3 cellular contexts compared by ENCODE assay signal in genomic region chr1:8197493-8198282, GRCh38.
A peak's percentile ranks its signal among the peaks of the same experiment; 100 is the strongest.
TF ChIP-seq lines count a peak whose summit lies in the region.

No MANE protein-coding gene starts in this region.

TF ChIP-seq in HEK293, 187 proteins besides CTCF, POLR2A, EP300 and RAD21 (continued from another document and continues in another):
- TF ChIP-seq, protein P1, sequence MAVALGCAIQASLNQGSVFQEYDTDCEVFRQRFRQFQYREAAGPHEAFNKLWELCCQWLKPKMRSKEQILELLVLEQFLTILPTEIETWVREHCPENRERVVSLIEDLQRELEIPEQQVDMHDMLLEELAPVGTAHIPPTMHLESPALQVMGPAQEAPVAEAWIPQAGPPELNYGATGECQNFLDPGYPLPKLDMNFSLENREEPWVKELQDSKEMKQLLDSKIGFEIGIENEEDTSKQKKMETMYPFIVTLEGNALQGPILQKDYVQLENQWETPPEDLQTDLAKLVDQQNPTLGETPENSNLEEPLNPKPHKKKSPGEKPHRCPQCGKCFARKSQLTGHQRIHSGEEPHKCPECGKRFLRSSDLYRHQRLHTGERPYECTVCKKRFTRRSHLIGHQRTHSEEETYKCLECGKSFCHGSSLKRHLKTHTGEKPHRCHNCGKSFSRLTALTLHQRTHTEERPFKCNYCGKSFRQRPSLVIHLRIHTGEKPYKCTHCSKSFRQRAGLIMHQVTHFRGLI (tag by site-specific recombination; IDR thresholded peaks at IDR 0.05) = no peak
- TF ChIP-seq ZNF140 (tag by site-specific recombination; IDR thresholded peaks at IDR 0.05) (no peak), ZNF585B (tag by site-specific recombination; IDR thresholded peaks at IDR 0.05) (no peak), ZBTB6 (tag by site-specific recombination; IDR thresholded peaks at IDR 0.05) (no peak), ZNF211 (tag by site-specific recombination; IDR thresholded peaks at IDR 0.05; ENCODE audit: low read depth) (no peak), ZNF488 (tag by site-specific recombination; IDR thresholded peaks at IDR 0.05) (no peak), HOXA7 (CRISPR knock-in tag; IDR thresholded peaks at IDR 0.05; ENCODE audit: borderline replicate concordance) (no peak), ZSCAN23 (tag by site-specific recombination; IDR thresholded peaks at IDR 0.05) (peak; percentile 73; the same call in 1 of the 2 replicates), ZNF19 (tag by site-specific recombination; IDR thresholded peaks at IDR 0.05; ENCODE audit: low read depth) (no peak), ZNF132 (tag by site-specific recombination; IDR thresholded peaks at IDR 0.05; ENCODE audit: borderline replicate concordance) (no peak), ZNF747 (tag by site-specific recombination; IDR thresholded peaks at IDR 0.05) (no peak), ZNF350 (tag by site-specific recombination; IDR thresholded peaks at IDR 0.05) (no peak), ZNF626 (tag by site-specific recombination; IDR thresholded peaks at IDR 0.05) (no peak), ZNF202 (tag by site-specific recombination; IDR thresholded peaks at IDR 0.05; ENCODE audit: borderline replicate concordance) (no peak), ZBTB7A (tag by site-specific recombination; IDR thresholded peaks at IDR 0.05; ENCODE audit: low read depth) (no peak), ZNF677 (tag by site-specific recombination; IDR thresholded peaks at IDR 0.05) (no peak), ZNF629 (tag by site-specific recombination; IDR thresholded peaks at IDR 0.05) (peak; percentile 61)
- TF ChIP-seq, protein P2, sequence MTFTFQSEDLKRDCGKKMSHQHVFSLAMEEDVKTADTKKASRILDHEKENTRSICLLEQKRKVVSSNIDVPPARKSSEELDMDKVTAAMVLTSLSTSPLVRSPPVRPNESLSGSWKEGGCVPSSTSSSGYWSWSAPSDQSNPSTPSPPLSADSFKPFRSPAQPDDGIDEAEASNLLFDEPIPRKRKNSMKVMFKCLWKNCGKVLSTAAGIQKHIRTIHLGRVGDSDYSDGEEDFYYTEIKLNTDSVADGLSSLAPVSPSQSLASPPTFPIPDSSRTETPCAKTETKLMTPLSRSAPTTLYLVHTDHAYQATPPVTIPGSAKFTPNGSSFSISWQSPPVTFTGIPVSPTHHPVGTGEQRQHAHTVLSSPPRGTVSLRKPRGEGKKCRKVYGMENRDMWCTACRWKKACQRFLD (tag by site-specific recombination; IDR thresholded peaks at IDR 0.05) = no peak

TF ChIP-seq in K562, 482 proteins besides CTCF, POLR2A, EP300 and RAD21 (continued from another document and continues in another):
- TF ChIP-seq ATF3 (IDR thresholded peaks at IDR 0.05) (peak; percentile 99), ATF3 (CRISPR knock-in tag; conservative IDR thresholded peaks at IDR 0.05) (no peak), CUX1 (CRISPR knock-in tag; IDR thresholded peaks at IDR 0.05) (0 out of 2 replicates have a peak, but pooled peaks have one; percentile 27), CBFA2T3 (IDR thresholded peaks at IDR 0.05) (peak; percentile 99), HNRNPK (IDR thresholded peaks at IDR 0.05; ENCODE audit: low read depth, low read length, poor library complexity, severe bottlenecking) (no peak), ZEB2 (IDR thresholded peaks at IDR 0.05) (peak; percentile 100), TAF9B (IDR thresholded peaks at IDR 0.05; ENCODE audit: partially characterized antibody) (no peak), SMARCA4 (IDR thresholded peaks at IDR 0.05) (peak; percentile 99), BDP1 (IDR thresholded peaks at IDR 0.05; ENCODE audit: insufficient read depth, insufficient read length) (no peak), SRSF1 (IDR thresholded peaks at IDR 0.05; ENCODE audit: low read depth, low read length) (no peak), ZNF165 (CRISPR knock-in tag; IDR thresholded peaks at IDR 0.05; ENCODE audit: borderline replicate concordance) (no peak), CHD2 (IDR thresholded peaks at IDR 0.05; ENCODE audit: low read depth, low read length) (no peak)
- TF ChIP-seq, protein P3, sequence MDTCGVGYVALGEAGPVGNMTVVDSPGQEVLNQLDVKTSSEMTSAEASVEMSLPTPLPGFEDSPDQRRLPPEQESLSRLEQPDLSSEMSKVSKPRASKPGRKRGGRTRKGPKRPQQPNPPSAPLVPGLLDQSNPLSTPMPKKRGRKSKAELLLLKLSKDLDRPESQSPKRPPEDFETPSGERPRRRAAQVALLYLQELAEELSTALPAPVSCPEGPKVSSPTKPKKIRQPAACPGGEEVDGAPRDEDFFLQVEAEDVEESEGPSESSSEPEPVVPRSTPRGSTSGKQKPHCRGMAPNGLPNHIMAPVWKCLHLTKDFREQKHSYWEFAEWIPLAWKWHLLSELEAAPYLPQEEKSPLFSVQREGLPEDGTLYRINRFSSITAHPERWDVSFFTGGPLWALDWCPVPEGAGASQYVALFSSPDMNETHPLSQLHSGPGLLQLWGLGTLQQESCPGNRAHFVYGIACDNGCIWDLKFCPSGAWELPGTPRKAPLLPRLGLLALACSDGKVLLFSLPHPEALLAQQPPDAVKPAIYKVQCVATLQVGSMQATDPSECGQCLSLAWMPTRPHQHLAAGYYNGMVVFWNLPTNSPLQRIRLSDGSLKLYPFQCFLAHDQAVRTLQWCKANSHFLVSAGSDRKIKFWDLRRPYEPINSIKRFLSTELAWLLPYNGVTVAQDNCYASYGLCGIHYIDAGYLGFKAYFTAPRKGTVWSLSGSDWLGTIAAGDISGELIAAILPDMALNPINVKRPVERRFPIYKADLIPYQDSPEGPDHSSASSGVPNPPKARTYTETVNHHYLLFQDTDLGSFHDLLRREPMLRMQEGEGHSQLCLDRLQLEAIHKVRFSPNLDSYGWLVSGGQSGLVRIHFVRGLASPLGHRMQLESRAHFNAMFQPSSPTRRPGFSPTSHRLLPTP (IDR thresholded peaks at IDR 0.05; ENCODE audit: borderline replicate concordance, extremely low read depth, insufficient read length) = no peak

TF ChIP-seq in HepG2, 621 proteins besides CTCF, POLR2A, EP300 and RAD21 (continued from another document and continues in another):
- TF ChIP-seq, protein P4, sequence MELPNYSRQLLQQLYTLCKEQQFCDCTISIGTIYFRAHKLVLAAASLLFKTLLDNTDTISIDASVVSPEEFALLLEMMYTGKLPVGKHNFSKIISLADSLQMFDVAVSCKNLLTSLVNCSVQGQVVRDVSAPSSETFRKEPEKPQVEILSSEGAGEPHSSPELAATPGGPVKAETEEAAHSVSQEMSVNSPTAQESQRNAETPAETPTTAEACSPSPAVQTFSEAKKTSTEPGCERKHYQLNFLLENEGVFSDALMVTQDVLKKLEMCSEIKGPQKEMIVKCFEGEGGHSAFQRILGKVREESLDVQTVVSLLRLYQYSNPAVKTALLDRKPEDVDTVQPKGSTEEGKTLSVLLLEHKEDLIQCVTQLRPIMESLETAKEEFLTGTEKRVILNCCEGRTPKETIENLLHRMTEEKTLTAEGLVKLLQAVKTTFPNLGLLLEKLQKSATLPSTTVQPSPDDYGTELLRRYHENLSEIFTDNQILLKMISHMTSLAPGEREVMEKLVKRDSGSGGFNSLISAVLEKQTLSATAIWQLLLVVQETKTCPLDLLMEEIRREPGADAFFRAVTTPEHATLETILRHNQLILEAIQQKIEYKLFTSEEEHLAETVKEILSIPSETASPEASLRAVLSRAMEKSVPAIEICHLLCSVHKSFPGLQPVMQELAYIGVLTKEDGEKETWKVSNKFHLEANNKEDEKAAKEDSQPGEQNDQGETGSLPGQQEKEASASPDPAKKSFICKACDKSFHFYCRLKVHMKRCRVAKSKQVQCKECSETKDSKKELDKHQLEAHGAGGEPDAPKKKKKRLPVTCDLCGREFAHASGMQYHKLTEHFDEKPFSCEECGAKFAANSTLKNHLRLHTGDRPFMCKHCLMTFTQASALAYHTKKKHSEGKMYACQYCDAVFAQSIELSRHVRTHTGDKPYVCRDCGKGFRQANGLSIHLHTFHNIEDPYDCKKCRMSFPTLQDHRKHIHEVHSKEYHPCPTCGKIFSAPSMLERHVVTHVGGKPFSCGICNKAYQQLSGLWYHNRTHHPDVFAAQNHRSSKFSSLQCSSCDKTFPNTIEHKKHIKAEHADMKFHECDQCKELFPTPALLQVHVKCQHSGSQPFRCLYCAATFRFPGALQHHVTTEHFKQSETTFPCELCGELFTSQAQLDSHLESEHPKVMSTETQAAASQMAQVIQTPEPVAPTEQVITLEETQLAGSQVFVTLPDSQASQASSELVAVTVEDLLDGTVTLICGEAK (IDR thresholded peaks at IDR 0.05) = no peak
- TF ChIP-seq, protein P4 (CRISPR knock-in tag; IDR thresholded peaks at IDR 0.05) = 0 out of 2 replicates have a peak, but pooled peaks have one; percentile 26
- TF ChIP-seq NONO (IDR thresholded peaks at IDR 0.05) (no peak), NONO (CRISPR knock-in tag; conservative IDR thresholded peaks at IDR 0.05) (0 out of 2 replicates have a peak, but pooled peaks have one; percentile 32), ZFP36L1 (CRISPR knock-in tag; IDR thresholded peaks at IDR 0.05) (no peak), FOXM1 (CRISPR knock-in tag; IDR thresholded peaks at IDR 0.05) (no peak), ZNF883 (CRISPR knock-in tag; IDR thresholded peaks at IDR 0.05; ENCODE audit: not compliant biosample characterization) (no peak), ZNF776 (CRISPR knock-in tag; IDR thresholded peaks at IDR 0.05) (no peak), ZNF143 (CRISPR knock-in tag; IDR thresholded peaks at IDR 0.05) (no peak), EZH2 (conservative IDR thresholded peaks at IDR 0.05; ENCODE audit: low read depth, low read length) (no peak), NFIC (IDR thresholded peaks at IDR 0.05; ENCODE audit: low read length) (no peak), ZNF687 (CRISPR knock-in tag; IDR thresholded peaks at IDR 0.05) (peak; percentile 99), MED8 (CRISPR knock-in tag; IDR thresholded peaks at IDR 0.05; ENCODE audit: insufficient replicate concordance) (peak; percentile 96), ZBTB20 (CRISPR knock-in tag; IDR thresholded peaks at IDR 0.05; ENCODE audit: borderline replicate concordance, low read depth) (peak; percentile 25; the same call in 1 of the 2 replicates), SOX6 (IDR thresholded peaks at IDR 0.05) (no peak), SOX6 (CRISPR knock-in tag; IDR thresholded peaks at IDR 0.05) (peak; percentile 82), ZNF660 (CRISPR knock-in tag; IDR thresholded peaks at IDR 0.05; ENCODE audit: borderline replicate concordance, low read depth) (no peak), ADNP (CRISPR knock-in tag; IDR thresholded peaks at IDR 0.05) (no peak), ZNF713 (CRISPR knock-in tag; IDR thresholded peaks at IDR 0.05) (no peak), ZNF33A (CRISPR knock-in tag; IDR thresholded peaks at IDR 0.05; ENCODE audit: borderline replicate concordance) (no peak), JUN (CRISPR knock-in tag; IDR thresholded peaks at IDR 0.05) (no peak), ZFYVE20 (CRISPR knock-in tag; IDR thresholded peaks at IDR 0.05; ENCODE audit: borderline replicate concordance, low read depth) (no peak)
- TF ChIP-seq, protein P5, sequence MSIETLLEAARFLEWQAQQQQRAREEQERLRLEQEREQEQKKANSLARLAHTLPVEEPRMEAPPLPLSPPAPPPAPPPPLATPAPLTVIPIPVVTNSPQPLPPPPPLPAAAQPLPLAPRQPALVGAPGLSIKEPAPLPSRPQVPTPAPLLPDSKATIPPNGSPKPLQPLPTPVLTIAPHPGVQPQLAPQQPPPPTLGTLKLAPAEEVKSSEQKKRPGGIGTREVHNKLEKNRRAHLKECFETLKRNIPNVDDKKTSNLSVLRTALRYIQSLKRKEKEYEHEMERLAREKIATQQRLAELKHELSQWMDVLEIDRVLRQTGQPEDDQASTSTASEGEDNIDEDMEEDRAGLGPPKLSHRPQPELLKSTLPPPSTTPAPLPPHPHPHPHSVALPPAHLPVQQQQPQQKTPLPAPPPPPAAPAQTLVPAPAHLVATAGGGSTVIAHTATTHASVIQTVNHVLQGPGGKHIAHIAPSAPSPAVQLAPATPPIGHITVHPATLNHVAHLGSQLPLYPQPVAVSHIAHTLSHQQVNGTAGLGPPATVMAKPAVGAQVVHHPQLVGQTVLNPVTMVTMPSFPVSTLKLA (IDR thresholded peaks at IDR 0.05) = no peak
